In the genomic region with DNA sequence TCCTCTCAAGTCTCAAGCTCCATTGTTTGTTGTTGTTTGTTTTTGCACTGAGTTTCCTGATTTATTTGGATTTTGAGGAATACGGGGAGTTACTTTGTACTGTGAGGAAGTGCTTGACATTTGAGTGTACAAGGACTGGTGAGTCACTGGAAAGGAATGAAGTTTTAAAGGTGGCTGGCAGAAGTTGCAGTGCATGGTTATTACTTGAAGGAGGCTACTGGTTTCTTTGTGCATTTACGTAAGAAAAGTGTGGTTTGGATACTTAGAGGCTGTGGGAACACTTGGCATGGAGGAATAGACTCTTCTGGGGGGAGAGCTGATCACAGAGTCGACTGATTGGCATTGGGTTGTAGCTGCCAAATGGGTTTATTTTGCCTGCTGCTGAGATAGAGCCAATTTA, we compare ENCODE assay signal across 16 cellular contexts.
DNase-seq lines count a peak whose midpoint lies in the region; ATAC-seq and TF ChIP-seq lines count a peak whose summit lies in the region.
"Had no signal": no experiment of that assay in that cellular context is flagged by ENCODE, and none has a peak within 500 bp of the region (broad histone marks: within the 10 kb centered on the region; RNA-seq: fewer than 3 reads in every experiment).

No MANE protein-coding gene starts in this region.

- H3K36me3 ChIP-seq in left lung = no peaks in the 10 kb centered on the region
- H3K36me3 ChIP-seq: cardiac muscle cell had no signal

- intact Hi-C loops in left lung (cut with DNase I) = no loop called here
- intact Hi-C loops in CD4-positive, alpha-beta T cell (cut with DNase I, micrococcal nuclease) = no loop called here

- TF ChIP-seq CTCF in left lung (IDR thresholded peaks at IDR 0.05) = no peak
- no peak for TF ChIP-seq CTCF in CD4-positive, alpha-beta T cell (IDR thresholded peaks at IDR 0.05)

- CTCF ChIA-PET in CD4-positive, alpha-beta T cell (lab: Charles Lee) = no interaction called here

- peaks cover 9% of the 10 kb centered on the region for H3K9me3 Mint-ChIP-seq in CD4-positive, alpha-beta T cell

- H3K27me3 Mint-ChIP-seq in CD4-positive, alpha-beta T cell = no peaks in the 10 kb centered on the region
- H3K27me3 Mint-ChIP-seq: stimulated activated naive B cell treated with anti-CD40 and anti-IgM and Interleukin-4, amounts not matched to agents 10 μg/mL and 1 μg/mL and 100 μg/mL, for 72 hours had no signal

- POLR2A ChIA-PET in CD4-positive, alpha-beta T cell (lab: Charles Lee) = no interaction called here

- peaks cover 0 to 32% of the 10 kb centered on the region in 2 donors for H3K9me3 ChIP-seq in left lung
- peaks cover 7% of the 10 kb centered on the region for H3K9me3 ChIP-seq in CD4-positive, alpha-beta T cell (ENCODE audit: control insufficient read depth, low read length)

- no peak overlapping the region for H3K4me3 ChIP-seq in left lung
- H3K4me3 ChIP-seq: cardiac muscle cell, GM12878 had no signal

- ATAC-seq in left lung = peak; percentile 94
- no peak for ATAC-seq in CD4-positive, alpha-beta T cell (ENCODE audit: poor library complexity)
- ATAC-seq: GM12878; stimulated activated naive B cell treated with anti-CD40 and anti-IgM and Interleukin-4, amounts not matched to agents 10 μg/mL and 1 μg/mL and 100 μg/mL, for 72 hours had no signal

- H3K4me1 Mint-ChIP-seq in CD4-positive, alpha-beta T cell (ENCODE audit: low read depth) = no peaks in the 10 kb centered on the region
- H3K4me1 Mint-ChIP-seq: stimulated activated naive B cell treated with anti-CD40 and anti-IgM and Interleukin-4, amounts not matched to agents 10 μg/mL and 1 μg/mL and 100 μg/mL, for 72 hours had no signal

- no peak overlapping the region for H3K4me3 Mint-ChIP-seq in CD4-positive, alpha-beta T cell
- H3K4me3 Mint-ChIP-seq: stimulated activated naive B cell treated with anti-CD40 and anti-IgM and Interleukin-4, amounts not matched to agents 10 μg/mL and 1 μg/mL and 100 μg/mL, for 72 hours had no signal

- no peaks in the 10 kb centered on the region for H3K4me1 ChIP-seq in left lung

- no peaks in the 10 kb centered on the region for H3K27me3 ChIP-seq in left lung
- H3K27me3 ChIP-seq in CD4-positive, alpha-beta T cell (ENCODE audit: control insufficient read depth, insufficient read depth, low read length) = no peaks in the 10 kb centered on the region
- H3K27me3 ChIP-seq: cardiac muscle cell had no signal

- in situ Hi-C loops in ACHN (cut with HindIII; ENCODE audit: low pct_ligation_motif_present, low pct_unique_long_range_greater_than_20kb, low sequenced_read_pairs) = no loop called here

- H3K36me3 Mint-ChIP-seq in CD4-positive, alpha-beta T cell (ENCODE audit: low read depth) = no peaks in the 10 kb centered on the region
- H3K36me3 Mint-ChIP-seq: stimulated activated naive B cell treated with anti-CD40 and anti-IgM and Interleukin-4, amounts not matched to agents 10 μg/mL and 1 μg/mL and 100 μg/mL, for 72 hours had no signal

- no peak overlapping the region for H3K27ac Mint-ChIP-seq in CD4-positive, alpha-beta T cell
- H3K27ac Mint-ChIP-seq: stimulated activated naive B cell treated with anti-CD40 and anti-IgM and Interleukin-4, amounts not matched to agents 10 μg/mL and 1 μg/mL and 100 μg/mL, for 72 hours had no signal

- H3K27ac ChIP-seq in left lung = no peak overlapping the region
- H3K27ac ChIP-seq in CD4-positive, alpha-beta T cell (ENCODE audit: low read depth, low read length) = no peak overlapping the region
- H3K27ac ChIP-seq: cardiac muscle cell had no signal

- DNase-seq in ACHN (peak; percentile 78), LHCN-M2 (ENCODE audit: low read depth) (peak; percentile 0), astrocyte of the hippocampus (ENCODE audit: low read depth, low spot score) (peak; percentile 93), left lung (no peak), NCI-H1694 treated with DMSO at 0.1 percent for 48 hours (lab: John Stamatoyannopoulos, UW) (no peak), epidermal melanocyte (ENCODE audit: insufficient read length, low spot score) (no peak), cerebellar cortex (ENCODE audit: low spot score) (no peak)
- no peak for DNase-seq in CD4-positive, alpha-beta T cell
- DNase-seq: activated CD4-positive, alpha-beta T cell treated with anti-CD3 and anti-CD28 coated beads, Interleukin-2, amount 50 U/mL, for 48 hours; activated effector memory CD4-positive, alpha-beta T cell treated with Interleukin-2 at 50 U/mL for 16 hours; DMS 273 treated with DMSO at 0.1 percent for 48 hours; MM.1S; stimulated activated CD4-positive, alpha-beta T cell treated with anti-CD3 and anti-CD28 coated beads, Interleukin-4, amount 100 ng/mL, for 24 hours; stimulated activated naive B cell treated with anti-CD40 and anti-IgM and Interleukin-4, amounts not matched to agents 10 μg/mL and 1 μg/mL and 100 μg/mL, for 72 hours had no signal

Comparison
In these comparisons a context has a peak if more than half of its experiments do, and no peak if none do; other contexts are left out.
1. DNase-seq: peak in ACHN (single experiment), LHCN-M2 (single experiment) and astrocyte of the hippocampus (single experiment); none in left lung (0 of 2), NCI-H1694 treated with DMSO at 0.1 percent for 48 hours (single experiment), epidermal melanocyte (single experiment), cerebellar cortex (single experiment) and CD4-positive, alpha-beta T cell (0 of 10).